1 cellular context compared by ENCODE assay signal in the genomic region with DNA sequence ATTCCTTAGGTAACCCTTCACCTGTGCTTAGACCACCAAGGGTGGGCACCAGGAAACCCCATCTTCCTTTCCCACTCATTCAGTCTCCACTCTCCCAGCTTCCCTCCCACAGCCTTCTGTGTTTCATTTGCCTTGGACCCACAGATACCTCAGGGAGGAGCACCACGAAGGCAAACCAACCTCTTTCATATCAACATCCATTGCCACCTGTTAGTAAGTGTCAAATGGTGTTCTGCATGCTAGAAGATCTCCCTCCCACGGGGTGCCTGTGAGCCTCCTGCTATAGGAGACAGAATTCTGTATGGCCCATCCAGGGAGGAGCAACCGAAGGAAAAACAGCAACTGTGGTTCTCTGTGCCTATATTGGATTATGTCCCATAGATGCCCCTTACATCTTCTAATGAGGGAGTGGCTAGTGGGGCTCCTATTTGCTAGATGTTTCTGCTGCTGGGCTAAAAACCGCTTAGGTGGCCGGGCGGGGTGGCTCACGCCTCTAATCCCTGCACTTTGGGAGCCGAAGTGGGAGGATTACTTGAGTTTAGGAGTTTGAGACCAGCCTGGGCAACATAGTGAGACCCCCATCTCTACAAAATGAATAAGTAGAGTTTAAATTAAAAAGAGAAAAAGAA.
TF ChIP-seq lines count a peak whose summit lies in the region.

No MANE protein-coding gene starts in this region.

TF ChIP-seq in endothelial cell of umbilical vein, 7 proteins besides CTCF, POLR2A, EP300 and RAD21 (continued from another document):
- TF ChIP-seq JUN (IDR thresholded peaks at IDR 0.05; ENCODE audit: borderline replicate concordance, insufficient read depth, insufficient read length, low read depth): no peak
- TF ChIP-seq, protein P1, sequence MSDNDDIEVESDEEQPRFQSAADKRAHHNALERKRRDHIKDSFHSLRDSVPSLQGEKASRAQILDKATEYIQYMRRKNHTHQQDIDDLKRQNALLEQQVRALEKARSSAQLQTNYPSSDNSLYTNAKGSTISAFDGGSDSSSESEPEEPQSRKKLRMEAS (IDR thresholded peaks at IDR 0.05; ENCODE audit: insufficient read depth, insufficient read length): no peak
